1 cellular context compared by ENCODE assay signal in genomic region chr1:58886611-58887010, GRCh38.
TF ChIP-seq lines count a peak whose summit lies in the region.

No MANE protein-coding gene starts in this region.

TF ChIP-seq in HepG2, 621 proteins besides CTCF, POLR2A, EP300 and RAD21:
- TF ChIP-seq ZNF784 (CRISPR knock-in tag; IDR thresholded peaks at IDR 0.05; ENCODE audit: borderline replicate concordance) (no peak), ZEB1 (IDR thresholded peaks at IDR 0.05; ENCODE audit: insufficient replicate concordance, low read depth) (no peak), ZNF224 (CRISPR knock-in tag; IDR thresholded peaks at IDR 0.05) (no peak), CREB1 (IDR thresholded peaks at IDR 0.05) (no peak), CREB1 (CRISPR knock-in tag; IDR thresholded peaks at IDR 0.05) (no peak), ZNF562 (CRISPR knock-in tag; IDR thresholded peaks at IDR 0.05; ENCODE audit: borderline replicate concordance) (no peak), ZNF546 (CRISPR knock-in tag; conservative IDR thresholded peaks at IDR 0.05) (no peak), NFKBIZ (CRISPR knock-in tag; IDR thresholded peaks at IDR 0.05) (no peak), HMG20B (CRISPR knock-in tag; conservative IDR thresholded peaks at IDR 0.05) (no peak), ZSCAN31 (CRISPR knock-in tag; IDR thresholded peaks at IDR 0.05; ENCODE audit: low read depth) (no peak), ZNF20 (CRISPR knock-in tag; IDR thresholded peaks at IDR 0.05) (no peak), HIVEP1 (CRISPR knock-in tag; IDR thresholded peaks at IDR 0.05) (no peak), DBP (CRISPR knock-in tag; IDR thresholded peaks at IDR 0.05; ENCODE audit: not compliant biosample characterization) (no peak), PRMT3 (CRISPR knock-in tag; IDR thresholded peaks at IDR 0.05; ENCODE audit: borderline replicate concordance, low read depth) (no peak), TGIF2 (CRISPR knock-in tag; IDR thresholded peaks at IDR 0.05) (no peak), ZKSCAN8 (CRISPR knock-in tag; IDR thresholded peaks at IDR 0.05; ENCODE audit: borderline replicate concordance) (no peak), ZNF431 (CRISPR knock-in tag; IDR thresholded peaks at IDR 0.05; ENCODE audit: borderline replicate concordance, low read depth) (no peak)
TF ChIP-seq in HepG2: peak in this region for 0.
